In genomic region chr16:89798832-89799370, GRCh38 we compare ENCODE assay signal across 26 cellular contexts. TPM values are rescaled to one million over a fixed set of nuclear protein-coding genes. Genes with fewer than 3 reads are reported as not detected.
DNase-seq lines count a peak whose midpoint lies in the region; ATAC-seq and TF ChIP-seq lines count a peak whose summit lies in the region.
"Had no signal": no experiment of that assay in that cellular context is flagged by ENCODE, and none has a peak within 500 bp of the region (broad histone marks: within the 10 kb centered on the region; RNA-seq: fewer than 3 reads in every experiment).

No MANE protein-coding gene starts in this region.

- TF ChIP-seq CTCF in endothelial cell (IDR thresholded peaks at IDR 0.05; ENCODE audit: unreplicated experiment) (no peak), neural crest cell (conservative IDR thresholded peaks at IDR 0.05) (no peak)

- peak overlapping the region; percentile 74 for H3K27ac ChIP-seq in right cardiac atrium (ENCODE audit: low read length)
- H3K27ac ChIP-seq: prostate gland, RWPE1, skin epidermis, testis, vagina had no signal

- intact Hi-C loops in right cardiac atrium (cut with DNase I): loop anchor here in 1 of 4 donors (10.0 kb wide), 1 partner anchor 94 kb away; the partner anchor contains the start of gene SPATA2L

- H3K27me3 ChIP-seq in right cardiac atrium (ENCODE audit: control insufficient read depth, insufficient read depth): no peaks in the 10 kb centered on the region
- H3K27me3 ChIP-seq: testis, vagina had no signal

- DNase-seq in SK-N-DZ (ENCODE audit: low spot score): peak; percentile 99
- DNase-seq in endothelial cell (ENCODE audit: low spot score): peak; percentile 29
- peak; percentile 55 to 80 (median 79) for DNase-seq in right cardiac atrium
- no peak for DNase-seq in neural crest cell (ENCODE audit: low read depth, low spot score)
- DNase-seq in NCI-H1694 treated with DMSO at 0.1 percent for 48 hours (lab: John Stamatoyannopoulos, UW): no peak
- no peak for DNase-seq in NCI-H2227 treated with DMSO at 0.1 percent for 48 hours (lab: John Stamatoyannopoulos, UW)
- DNase-seq in NCI-H1105 (lab: John Stamatoyannopoulos, UW): no peak
- DNase-seq: activated CD4-positive, alpha-beta T cell treated with anti-CD3 and anti-CD28 coated beads, Interleukin-2, amount 50 U/mL, for 48 hours; activated CD8-positive, alpha-beta memory T cell treated with anti-CD3 and anti-CD28 coated beads, Interleukin-2, amount 50 U/mL, for 4 hours; aorta; DMS79; GF-D8; left colon; NCI-H1694; NCI-H748 treated with DMSO at 0.1 percent for 48 hours; stimulated activated naive B cell treated with anti-CD40 and anti-IgM and Interleukin-4, amounts not matched to agents 10 μg/mL and 1 μg/mL and 100 μg/mL, for 72 hours; SW 1271; testis had no signal

- H3K27ac Mint-ChIP-seq in endothelial cell (ENCODE audit: unreplicated experiment) (peak overlapping the region; percentile 54), neural crest cell (ENCODE audit: unreplicated experiment) (peak overlapping the region; percentile 84)
- H3K27ac Mint-ChIP-seq: activated naive CD4-positive, alpha-beta T cell treated with anti-CD3 and anti-CD28 coated beads, Interleukin-2, amount 50 U/mL, for 72 hours; stimulated activated naive B cell treated with anti-CD40 and anti-IgM and Interleukin-4, amounts not matched to agents 10 μg/mL and 1 μg/mL and 100 μg/mL, for 72 hours had no signal

- H3K4me1 ChIP-seq in right cardiac atrium (ENCODE audit: control insufficient read depth, insufficient read depth, low read length): no peaks in the 10 kb centered on the region
- H3K4me1 ChIP-seq: prostate gland, testis, vagina had no signal

- H3K4me1 Mint-ChIP-seq in endothelial cell (ENCODE audit: unreplicated experiment): peaks cover 3% of the 10 kb centered on the region
- H3K4me1 Mint-ChIP-seq in neural crest cell: no peaks in the 10 kb centered on the region
- H3K4me1 Mint-ChIP-seq: central memory CD8-positive, alpha-beta T cell; stimulated activated naive B cell treated with anti-CD40 and anti-IgM and Interleukin-4, amounts not matched to agents 10 μg/mL and 1 μg/mL and 100 μg/mL, for 72 hours had no signal

- H3K4me3 ChIP-seq in right cardiac atrium (ENCODE audit: low read length): no peak overlapping the region
- H3K4me3 ChIP-seq: mucosa of descending colon, prostate gland, skin epidermis, testis, vagina had no signal

- no peaks in the 10 kb centered on the region for H3K9me3 Mint-ChIP-seq in endothelial cell (ENCODE audit: unreplicated experiment)
- H3K9me3 Mint-ChIP-seq in neural crest cell: no peaks in the 10 kb centered on the region
- H3K9me3 Mint-ChIP-seq: activated naive CD4-positive, alpha-beta T cell treated with anti-CD3 and anti-CD28 coated beads, Interleukin-2, amount 50 U/mL, for 72 hours; central memory CD8-positive, alpha-beta T cell; stimulated activated naive B cell treated with anti-CD40 and anti-IgM and Interleukin-4, amounts not matched to agents 10 μg/mL and 1 μg/mL and 100 μg/mL, for 72 hours had no signal

- H3K36me3 Mint-ChIP-seq in endothelial cell (ENCODE audit: low read depth, unreplicated experiment) (peaks cover 18% of the 10 kb centered on the region), neural crest cell (ENCODE audit: low read depth) (peaks cover 13% of the 10 kb centered on the region)

- ATAC-seq in right cardiac atrium (peak; percentile 89 to 94), GM21528 (IDR thresholded peaks at IDR 0.05; ENCODE audit: low FRiP score, unreplicated experiment) (no peak)
- ATAC-seq: activated naive CD4-positive, alpha-beta T cell treated with anti-CD3 and anti-CD28 coated beads, Interleukin-2, amount 50 U/mL, for 72 hours; left colon; mucosa of descending colon; stimulated activated naive B cell treated with anti-CD40 and anti-IgM and Interleukin-4, amounts not matched to agents 10 μg/mL and 1 μg/mL and 100 μg/mL, for 72 hours had no signal

- 45% methylated on average over 15 of the region's 15 CpGs for WGBS in right cardiac atrium

- H3K4me3 Mint-ChIP-seq in endothelial cell (ENCODE audit: unreplicated experiment) (no peak overlapping the region), neural crest cell (no peak overlapping the region)
- H3K4me3 Mint-ChIP-seq: central memory CD8-positive, alpha-beta T cell; stimulated activated naive B cell treated with anti-CD40 and anti-IgM and Interleukin-4, amounts not matched to agents 10 μg/mL and 1 μg/mL and 100 μg/mL, for 72 hours had no signal

- H3K27me3 Mint-ChIP-seq in endothelial cell (ENCODE audit: unreplicated experiment): peaks cover 4% of the 10 kb centered on the region
- no peaks in the 10 kb centered on the region for H3K27me3 Mint-ChIP-seq in neural crest cell (ENCODE audit: low read depth)
- H3K27me3 Mint-ChIP-seq: central memory CD8-positive, alpha-beta T cell; stimulated activated naive B cell treated with anti-CD40 and anti-IgM and Interleukin-4, amounts not matched to agents 10 μg/mL and 1 μg/mL and 100 μg/mL, for 72 hours had no signal

- no peaks in the 10 kb centered on the region for H3K9me3 ChIP-seq in right cardiac atrium (ENCODE audit: control insufficient read depth, low read length)
- H3K9me3 ChIP-seq: mucosa of descending colon, prostate gland, testis, vagina had no signal

RNA-seq across cellular contexts. Expression of gene FANCA, which starts 17.5 kb away (rescaled TPM):
- polyA plus RNA-seq in SK-N-DZ (2014; cell fraction: cytosol; rRNA removed): 104 and 130 TPM in 2 replicates
- 682 and 973 TPM in 2 replicates for polyA plus RNA-seq in SK-N-DZ (2014; cell fraction: nucleus; rRNA removed)
- total RNA-seq in endothelial cell (ENCODE audit: unreplicated experiment) (29.1 TPM), right cardiac atrium (1 to 10 TPM; 1.8 to 4.4 (median 2.6) TPM), neural crest cell (118 and 129 TPM in 2 replicates)
- 2.4 TPM for polyA plus RNA-seq in right cardiac atrium

RNA-seq across cellular contexts. Expression of gene SPIRE2, which starts 29.4 kb away (rescaled TPM):
- 32.1 and 39.3 TPM in 2 replicates for polyA plus RNA-seq in SK-N-DZ (2014; cell fraction: cytosol; rRNA removed)
- 117 and 125 TPM in 2 replicates for polyA plus RNA-seq in SK-N-DZ (2014; cell fraction: nucleus; rRNA removed)
- total RNA-seq in endothelial cell (ENCODE audit: unreplicated experiment) (7.9 TPM), right cardiac atrium (1 to 10 TPM; 1.7 to 3.1 (median 2.6) TPM), neural crest cell (18.0 and 19.3 TPM in 2 replicates)
- 1.4 TPM for polyA plus RNA-seq in right cardiac atrium

Comparison
In these comparisons a context has a peak if more than half of its experiments do, and no peak if none do; other contexts are left out.
1. DNase-seq: peak in SK-N-DZ (single experiment), endothelial cell (single experiment) and right cardiac atrium (3 of 3); none in neural crest cell (single experiment), NCI-H1694 treated with DMSO at 0.1 percent for 48 hours (single experiment), NCI-H2227 treated with DMSO at 0.1 percent for 48 hours (single experiment) and NCI-H1105 (single experiment).